ENCODE assay signal across 11 cellular contexts in the genomic region with DNA sequence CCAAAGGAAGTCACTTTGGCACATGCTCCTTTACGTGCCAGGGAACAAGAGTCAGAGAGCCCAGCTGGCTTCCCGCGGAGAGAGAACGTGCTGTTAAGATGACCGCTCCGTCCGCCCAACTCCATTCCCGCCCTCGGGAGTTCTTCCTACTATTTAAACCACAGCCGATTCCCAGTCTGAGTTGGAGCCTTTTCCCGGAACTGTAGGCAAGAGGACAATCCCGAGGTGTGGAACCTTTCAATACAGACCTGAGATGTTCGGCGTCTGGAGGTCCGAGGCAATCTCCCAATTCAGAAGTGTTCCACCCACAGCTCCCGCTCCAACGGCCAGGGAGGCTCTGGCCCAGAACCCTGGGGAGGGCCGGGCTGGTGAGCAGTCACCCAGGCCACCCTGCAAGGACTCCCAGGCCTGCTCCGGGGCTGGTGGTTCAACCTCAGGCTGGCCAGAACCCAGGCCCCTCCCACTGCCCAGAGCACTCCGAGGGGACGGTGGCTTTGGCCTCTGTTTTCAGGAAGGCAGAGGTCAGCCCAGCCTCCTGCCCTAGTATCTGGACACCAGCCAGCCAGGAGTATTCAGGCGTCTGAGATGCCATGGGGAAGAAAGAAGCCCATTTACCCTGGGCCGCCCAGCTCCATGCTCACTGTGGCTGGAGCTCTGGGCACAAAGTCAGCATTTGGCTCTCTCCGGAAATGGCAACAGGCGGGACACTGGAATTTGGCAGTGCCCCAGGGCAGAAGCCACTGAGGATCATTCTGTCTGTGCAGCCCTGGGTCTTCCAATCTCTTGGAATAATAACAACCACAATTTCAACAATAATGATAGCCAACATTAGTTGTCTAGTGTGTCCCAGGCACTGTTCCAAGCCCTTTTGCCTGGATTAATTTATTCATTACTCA. TPM values are rescaled to one million over a fixed set of nuclear protein-coding genes. Genes with fewer than 3 reads are reported as not detected.
DNase-seq lines count a peak whose midpoint lies in the region; ATAC-seq lines count a peak whose summit lies in the region.
"Had no signal": no experiment of that assay in that cellular context is flagged by ENCODE, and none has a peak within 500 bp of the region (broad histone marks: within the 10 kb centered on the region; RNA-seq: fewer than 3 reads in every experiment).

No MANE protein-coding gene starts in this region.

- DNase-seq in C1 segment of cervical spinal cord (lab: John Stamatoyannopoulos, UW) (peak in 10 of 14 donors; percentile 23 to 69 (median 44)), Right ventricle myocardium inferior (ENCODE audit: missing footprints) (peak; percentile 86), posterior cingulate gyrus (peak in 8 of 10 donors; percentile 8 to 91 (median 36)), NCI-H1436 treated with DMSO at 0.1 percent for 48 hours (lab: John Stamatoyannopoulos, UW) (no peak), DMS53 treated with DMSO at 0.1 percent for 48 hours (lab: John Stamatoyannopoulos, UW; ENCODE audit: unreplicated experiment) (no peak), HPDE6-E6E7 (ENCODE audit: extremely low spot score) (no peak), GDM1 (lab: John Stamatoyannopoulos, UW) (no peak)
- DNase-seq: activated CD8-positive, alpha-beta memory T cell treated with anti-CD3 and anti-CD28 coated beads, Interleukin-2, amount 50 U/mL, for 4 hours; CD4-positive, alpha-beta T cell; stimulated activated CD4-positive, alpha-beta T cell treated with anti-CD3 and anti-CD28 coated beads, Interleukin-15, amount 100 ng/mL, for 24 hours had no signal

- peak; percentile 80 for ATAC-seq in Right ventricle myocardium inferior

- 37 to 72% (median 48%) methylated on average over 25 of the region's 25 CpGs for WGBS in adipose tissue, 3 donors

- intact Hi-C loops in Right ventricle myocardium inferior (cut with DNase I) (loop anchor here (1.0 to 5.0 kb wide), 2 partner anchors 21 to 178 kb away; partner anchors contain the start of gene EMP2), posterior cingulate gyrus (cut with DNase I) (no loop called here)

- H3K27ac ChIP-seq in adipose tissue (ENCODE audit: low read depth, low read length), result peak overlapping the region; percentile 79

RNA-seq across cellular contexts. Expression of gene EMP2, which starts 21.4 kb away (rescaled TPM):
- 10 to 100 TPM; 14.0 to 52.4 (median 23.5) TPM for polyA plus RNA-seq in adipose tissue
- 110 TPM for total RNA-seq in Right ventricle myocardium inferior
- total RNA-seq: CD4-positive, alpha-beta T cell had no signal

Comparison
In these comparisons a context has a peak if more than half of its experiments do, and no peak if none do; other contexts are left out.
1. DNase-seq: peak in C1 segment of cervical spinal cord (10 of 14), Right ventricle myocardium inferior (single experiment) and posterior cingulate gyrus (8 of 10); none in NCI-H1436 treated with DMSO at 0.1 percent for 48 hours (single experiment), DMS53 treated with DMSO at 0.1 percent for 48 hours (single experiment), HPDE6-E6E7 (single experiment) and GDM1 (single experiment).